In the genomic region with DNA sequence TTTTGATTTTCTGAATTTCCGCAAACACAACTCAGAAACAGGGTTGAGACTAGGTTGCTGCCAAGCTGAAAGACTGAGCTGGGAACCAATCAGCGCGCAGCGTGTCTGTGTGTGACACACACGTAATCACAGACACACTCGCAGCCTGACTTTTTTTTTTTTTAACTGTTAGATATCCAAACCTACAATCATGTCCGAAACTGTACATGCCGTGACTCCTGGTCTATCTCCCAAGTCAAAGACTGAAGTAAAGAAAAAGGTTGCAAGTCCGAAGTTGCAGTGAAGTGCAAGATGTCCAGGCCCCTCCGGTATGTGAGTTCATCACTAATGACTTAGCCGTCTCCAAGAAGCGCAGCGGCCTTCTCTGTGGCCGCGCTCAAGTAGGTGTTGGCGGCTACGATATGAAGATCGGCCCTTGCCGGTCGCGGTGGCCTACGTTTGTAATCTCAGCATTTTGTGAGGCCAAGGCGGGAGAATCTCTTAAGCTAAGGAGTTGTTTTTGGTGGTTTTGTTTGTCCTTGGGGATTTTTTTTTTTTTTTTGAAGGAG, we compare ENCODE assay signal across 1 cellular context.
TF ChIP-seq lines count a peak whose summit lies in the region.

No MANE protein-coding gene starts in this region.

TF ChIP-seq in SK-N-SH, 30 proteins besides CTCF, POLR2A, EP300 and RAD21 (continued from another document):
- TF ChIP-seq FOSL2 (IDR thresholded peaks at IDR 0.05; ENCODE audit: borderline replicate concordance, low read depth) (no peak), EZH2phosphoT487 (IDR thresholded peaks at IDR 0.05; ENCODE audit: borderline replicate concordance, low read depth) (no peak), REST (IDR thresholded peaks at IDR 0.05; ENCODE audit: low read depth, low read length) (0 out of 2 replicates have a peak, but pooled peaks have one; percentile 14), RCOR1 (IDR thresholded peaks at IDR 0.05; ENCODE audit: low read length) (peak; percentile 61), SIN3A (IDR thresholded peaks at IDR 0.05; ENCODE audit: borderline replicate concordance, low read depth, low read length) (0 out of 2 replicates have a peak, but pooled peaks have one; percentile 64), CHD2 (IDR thresholded peaks at IDR 0.05; ENCODE audit: low read length, partially characterized antibody) (peak; percentile 67), TEAD4 (IDR thresholded peaks at IDR 0.05; ENCODE audit: borderline replicate concordance, insufficient read depth) (no peak), POLR2AphosphoS5 (IDR thresholded peaks at IDR 0.05; ENCODE audit: low read depth, low read length) (peak; percentile 34; the same call in 1 of the 2 replicates), TAF1 (IDR thresholded peaks at IDR 0.05; ENCODE audit: borderline replicate concordance, low read depth, low read length) (0 out of 2 replicates have a peak, but pooled peaks have one; percentile 8), MXI1 (IDR thresholded peaks at IDR 0.05; ENCODE audit: low read depth, low read length) (peak; percentile 64), NFIC (IDR thresholded peaks at IDR 0.05; ENCODE audit: borderline replicate concordance) (no peak), FOXM1 (IDR thresholded peaks at IDR 0.05; ENCODE audit: low read depth) (no peak), MAX (IDR thresholded peaks at IDR 0.05; ENCODE audit: low read depth) (0 out of 2 replicates have a peak, but pooled peaks have one; percentile 31)
TF ChIP-seq in SK-N-SH: peak in this region for 14.
